In genomic region chr4:51965862-51966261, GRCh38 we compare ENCODE assay signal across 9 cellular contexts. TPM values are rescaled to one million over a fixed set of nuclear protein-coding genes. Genes with fewer than 3 reads are reported as not detected.
"Had no signal": no experiment of that assay in that cellular context is flagged by ENCODE, and none has a peak within 500 bp of the region (broad histone marks: within the 10 kb centered on the region; RNA-seq: fewer than 3 reads in every experiment).

No MANE protein-coding gene starts in this region.

- H3K9ac ChIP-seq: GM23248 had no signal

- DNase-seq: GM23248, GOT3, H7, IMR-90, KBM-7 had no signal

- H3K4me1 ChIP-seq: HAP-1 had no signal

- H3K4me3 ChIP-seq: GM23248, HAP-1 had no signal

- H2AFZ ChIP-seq: GM23248 had no signal

- H3K36me3 ChIP-seq: HAP-1 had no signal

- H3K27ac ChIP-seq: GM23248, HL-60 had no signal

- ATAC-seq: HCT116 had no signal

- H3K9me3 ChIP-seq: HAP-1 had no signal

RNA-seq across cellular contexts. Expression of gene LRRC66, which starts 54.3 kb away (rescaled TPM):
- total RNA-seq: HT1080 had no signal
